Comparison of ENCODE assay signal across 27 cellular contexts in genomic region chr7:145168427-145168826, GRCh38.
"Had no signal": no experiment of that assay in that cellular context is flagged by ENCODE, and none has a peak within 500 bp of the region (broad histone marks: within the 10 kb centered on the region; RNA-seq: fewer than 3 reads in every experiment).

No MANE protein-coding gene starts in this region.

- H3K27me3 ChIP-seq: ascending aorta, body of pancreas, brain microvascular endothelial cell, breast epithelium, cardiac muscle cell had no signal

- H3K36me3 ChIP-seq: adrenal gland, ascending aorta, brain microvascular endothelial cell, breast epithelium, cardiac muscle cell had no signal

- H3K27ac ChIP-seq: adrenal gland, ascending aorta, body of pancreas, brain microvascular endothelial cell, breast epithelium, cardiac muscle cell had no signal

- DNase-seq: activated effector memory CD4-positive, alpha-beta T cell treated with anti-CD3 and anti-CD28 coated beads, Interleukin-2, amount 50 U/mL, for 16 hours; activated effector memory CD4-positive, alpha-beta T cell treated with Interleukin-2 at 50 U/mL for 16 hours; activated gamma-delta T cell; activated gamma-delta T cell treated with Interleukin-2 at 50 U/mL for 16 hours; activated naive CD4-positive, alpha-beta T cell; activated naive CD4-positive, alpha-beta T cell treated with anti-CD3 and anti-CD28 coated beads for 36 hours; activated naive CD4-positive, alpha-beta T cell treated with anti-CD3 and anti-CD28 coated beads, Interleukin-2, amount 10 ng/mL, durations not matched to agents 7 days and 5 days; activated naive CD4-positive, alpha-beta T cell treated with anti-CD3 and anti-CD28 coated beads, Interleukin-2, amount 50 U/mL, for 16 hours; activated naive CD8-positive, alpha-beta T cell treated with anti-CD3 and anti-CD28 coated beads for 36 hours; activated naive CD8-positive, alpha-beta T cell treated with anti-CD3 and anti-CD28 coated beads, Interleukin-2, amount 10 ng/mL, durations not matched to agents 7 days and 5 days; activated naive CD8-positive, alpha-beta T cell treated with anti-CD3 and anti-CD28 coated beads, Interleukin-2, amount 50 U/mL, for 24 hours; activated T-cell treated with anti-CD3 and anti-CD28 coated beads, Interleukin-2, amount 50 U/mL, for 1 hour; activated T-cell treated with anti-CD3 and anti-CD28 coated beads, Interleukin-2, amount 50 U/mL, for 24 hours; activated T-cell treated with anti-CD3 and anti-CD28 coated beads, Interleukin-2, amount 50 U/mL, for 4 hours; activated T-cell treated with anti-CD3 and anti-CD28 coated beads, Interleukin-2, amount 50 U/mL, for 48 hours; activated T-cell treated with anti-CD3 and anti-CD28 coated beads, Interleukin-2, amount 50 U/mL, for 72 hours; adrenal gland; amniotic stem cell; aorta; body of pancreas; brain microvascular endothelial cell; central memory CD4-positive, alpha-beta T cell; cerebellar nuclear complex had no signal

- H3K4me1 ChIP-seq: adrenal gland, ascending aorta, breast epithelium had no signal

- H3K9me3 ChIP-seq: adrenal gland, ascending aorta, body of pancreas, breast epithelium had no signal

- FAIRE-seq: astrocyte had no signal

- H3K4me3 ChIP-seq: adrenal gland, ascending aorta, body of pancreas, breast epithelium, cardiac muscle cell had no signal
